In genomic region chr12:117155278-117156060, GRCh38 we compare ENCODE assay signal across 8 cellular contexts. TPM values are rescaled to one million over a fixed set of nuclear protein-coding genes. Genes with fewer than 3 reads are reported as not detected.
A peak's percentile ranks its signal among the peaks of the same experiment; 100 is the strongest.
DNase-seq lines count a peak whose midpoint lies in the region; ATAC-seq and TF ChIP-seq lines count a peak whose summit lies in the region.

No MANE protein-coding gene starts in this region.

- peaks cover 8 to 38% of the 10 kb centered on the region in 2 donors for H3K36me3 Mint-ChIP-seq in activated T-cell treated with anti-CD3 and anti-CD28 coated beads, Interleukin-2, amount 50 U/mL, for 72 hours (ENCODE audit: insufficient read depth in 2 of 2)

- CTCF ChIA-PET in OCI-LY7 (lab: Charles Lee; ENCODE audit: unreplicated experiment) = no interaction called here

- TF ChIP-seq CTCF in OCI-LY7 (conservative IDR thresholded peaks at IDR 0.05; ENCODE audit: low read length) = peak; percentile 93
- peak; percentile 97 for TF ChIP-seq CTCF in foreskin keratinocyte (conservative IDR thresholded peaks at IDR 0.05)
- TF ChIP-seq CTCF in prostate gland (IDR thresholded peaks at IDR 0.05) = peak; percentile 49 to 65 (median 62)

- no peaks in the 10 kb centered on the region for H3K27me3 ChIP-seq in foreskin keratinocyte
- no peaks in the 10 kb centered on the region for H3K27me3 ChIP-seq in prostate gland (replicated peaks; ENCODE audit: insufficient read depth)

- H2AFZ ChIP-seq in OCI-LY7 (ENCODE audit: low read length) = no peak overlapping the region

- H3K27ac Mint-ChIP-seq in activated T-cell treated with anti-CD3 and anti-CD28 coated beads, Interleukin-2, amount 50 U/mL, for 72 hours = peak overlapping the region; percentile 48

- ATAC-seq in GM18907 (IDR thresholded peaks at IDR 0.05; ENCODE audit: unreplicated experiment) (peak; percentile 55), HG03571 (IDR thresholded peaks at IDR 0.05; ENCODE audit: unreplicated experiment) (peak; percentile 90), foreskin keratinocyte (peak; percentile 99), HG03196 (IDR thresholded peaks at IDR 0.05; ENCODE audit: unreplicated experiment) (no peak)
- peak; percentile 74 to 76 for ATAC-seq in activated T-cell treated with anti-CD3 and anti-CD28 coated beads, Interleukin-2, amount 50 U/mL, for 72 hours (replicated peaks in 1 of 2)

- no peak overlapping the region for H3K4me3 Mint-ChIP-seq in activated T-cell treated with anti-CD3 and anti-CD28 coated beads, Interleukin-2, amount 50 U/mL, for 72 hours

- DNase-seq in ACHN (peak; percentile 93), OCI-LY7 (ENCODE audit: low spot score) (peak; percentile 93), foreskin keratinocyte (peak; percentile 65 to 76), prostate gland (ENCODE audit: low spot score) (peak; percentile 45)
- DNase-seq in activated T-cell treated with anti-CD3 and anti-CD28 coated beads, Interleukin-2, amount 50 U/mL, for 72 hours = peak; percentile 78

- POLR2A ChIA-PET in OCI-LY7 (lab: Charles Lee) = no interaction called here

- no peak overlapping the region for H3K4me2 ChIP-seq in OCI-LY7 (ENCODE audit: low read length)

- H3K9me3 ChIP-seq in OCI-LY7 (ENCODE audit: low read length) = no peaks in the 10 kb centered on the region
- no peaks in the 10 kb centered on the region for H3K9me3 ChIP-seq in prostate gland

- peaks cover 100% of the 10 kb centered on the region for H3K36me3 ChIP-seq in OCI-LY7 (ENCODE audit: insufficient read depth, low read length)
- H3K36me3 ChIP-seq in prostate gland = peaks cover 0 to 11% of the 10 kb centered on the region in 2 donors

- in situ Hi-C loops in ACHN (cut with HindIII; ENCODE audit: low pct_ligation_motif_present, low pct_unique_long_range_greater_than_20kb, low sequenced_read_pairs) = no loop called here

- no peaks in the 10 kb centered on the region; the same call in 1 of the 2 replicates for H4K20me1 ChIP-seq in OCI-LY7 (ENCODE audit: insufficient read depth, low read length)

- H3K4me1 ChIP-seq in OCI-LY7 (ENCODE audit: insufficient read depth, low read length, poor library complexity, severe bottlenecking) = no peaks in the 10 kb centered on the region
- H3K4me1 ChIP-seq in foreskin keratinocyte = no peaks in the 10 kb centered on the region
- no peaks in the 10 kb centered on the region for H3K4me1 ChIP-seq in prostate gland (replicated peaks)

- H3K4me1 Mint-ChIP-seq in activated T-cell treated with anti-CD3 and anti-CD28 coated beads, Interleukin-2, amount 50 U/mL, for 72 hours (ENCODE audit: low read depth) = peaks cover 27% of the 10 kb centered on the region

- H3K27ac ChIP-seq in OCI-LY7 (ENCODE audit: low read depth, low read length, poor library complexity, severe bottlenecking) = no peak overlapping the region
- H3K27ac ChIP-seq in foreskin keratinocyte = no peak overlapping the region
- H3K27ac ChIP-seq in prostate gland = no peak overlapping the region

- no peaks in the 10 kb centered on the region for H3K9me3 Mint-ChIP-seq in activated T-cell treated with anti-CD3 and anti-CD28 coated beads, Interleukin-2, amount 50 U/mL, for 72 hours

- no TSS peak for BruUV-seq in OCI-LY7 (replicated peaks; lab: Mats Ljungman, UMichigan)

- intact Hi-C loops in OCI-LY7 (cut with micrococcal nuclease; ENCODE audit: unreplicated experiment) (no loop called here), prostate gland (cut with DNase I) (no loop called here)

- no peaks in the 10 kb centered on the region for H3K79me2 ChIP-seq in OCI-LY7 (ENCODE audit: insufficient read depth, low read depth, low read length)

- H3K9me2 ChIP-seq in OCI-LY7 (ENCODE audit: insufficient read depth, low read length) = no peaks in the 10 kb centered on the region

- H3K27me3 Mint-ChIP-seq in activated T-cell treated with anti-CD3 and anti-CD28 coated beads, Interleukin-2, amount 50 U/mL, for 72 hours (ENCODE audit: low read depth) = no peaks in the 10 kb centered on the region

- H3K4me3 ChIP-seq in OCI-LY7 (ENCODE audit: low read depth, low read length, poor library complexity, severe bottlenecking) (no peak overlapping the region), prostate gland (no peak overlapping the region)

- 85% methylated on average over 44 of the region's 47 CpGs for WGBS in prostate gland

- no peak for TF ChIP-seq POLR2A in prostate gland (IDR thresholded peaks at IDR 0.05)

RNA-seq across cellular contexts. Expression of gene FBXO21, which starts 34.8 kb away (rescaled TPM):
- 60.8 and 94.5 TPM in 2 replicates for total RNA-seq in OCI-LY7 (2014; rRNA removed; shearing (Covaris generic))
- 34.4 and 42.2 TPM in 2 replicates for total RNA-seq in OCI-LY7 (2022)
- total RNA-seq in activated T-cell treated with anti-CD3 and anti-CD28 coated beads, Interleukin-2, amount 50 U/mL, for 72 hours = 10 to 100 TPM; 17.2 to 24.7 TPM
- 28.1 and 30.4 TPM in 2 replicates for total RNA-seq in foreskin keratinocyte
- 8.0 and 9.3 TPM in 2 replicates for polyA plus RNA-seq in foreskin keratinocyte
- total RNA-seq in prostate gland = 100 to 1,000 TPM; 179 to 412 TPM

RNA-seq across cellular contexts. Expression of gene TESC, which starts 56.3 kb away (rescaled TPM):
- 2.7 and 4.1 TPM in 2 replicates for total RNA-seq in OCI-LY7 (2014; rRNA removed; shearing (Covaris generic))
- total RNA-seq in OCI-LY7 (2022) (4.2 and 8.0 TPM in 2 replicates), foreskin keratinocyte (not detected in 2 replicates), prostate gland (10 to 100 TPM; 11.8 to 32.4 TPM)
- total RNA-seq in activated T-cell treated with anti-CD3 and anti-CD28 coated beads, Interleukin-2, amount 50 U/mL, for 72 hours = 10 to 100 TPM; 32.4 to 42.0 TPM
- polyA plus RNA-seq in foreskin keratinocyte = 0.13 TPM in 1 of 2 replicates, not detected in the other
